ENCODE assay signal across 1 cellular context in genomic region chr1:1561801-1562470, GRCh38.
TF ChIP-seq lines count a peak whose summit lies in the region.

No MANE protein-coding gene starts in this region.

TF ChIP-seq in GM23338, 12 proteins besides CTCF, POLR2A, EP300 and RAD21 (continued from another document):
- TF ChIP-seq, protein P1, sequence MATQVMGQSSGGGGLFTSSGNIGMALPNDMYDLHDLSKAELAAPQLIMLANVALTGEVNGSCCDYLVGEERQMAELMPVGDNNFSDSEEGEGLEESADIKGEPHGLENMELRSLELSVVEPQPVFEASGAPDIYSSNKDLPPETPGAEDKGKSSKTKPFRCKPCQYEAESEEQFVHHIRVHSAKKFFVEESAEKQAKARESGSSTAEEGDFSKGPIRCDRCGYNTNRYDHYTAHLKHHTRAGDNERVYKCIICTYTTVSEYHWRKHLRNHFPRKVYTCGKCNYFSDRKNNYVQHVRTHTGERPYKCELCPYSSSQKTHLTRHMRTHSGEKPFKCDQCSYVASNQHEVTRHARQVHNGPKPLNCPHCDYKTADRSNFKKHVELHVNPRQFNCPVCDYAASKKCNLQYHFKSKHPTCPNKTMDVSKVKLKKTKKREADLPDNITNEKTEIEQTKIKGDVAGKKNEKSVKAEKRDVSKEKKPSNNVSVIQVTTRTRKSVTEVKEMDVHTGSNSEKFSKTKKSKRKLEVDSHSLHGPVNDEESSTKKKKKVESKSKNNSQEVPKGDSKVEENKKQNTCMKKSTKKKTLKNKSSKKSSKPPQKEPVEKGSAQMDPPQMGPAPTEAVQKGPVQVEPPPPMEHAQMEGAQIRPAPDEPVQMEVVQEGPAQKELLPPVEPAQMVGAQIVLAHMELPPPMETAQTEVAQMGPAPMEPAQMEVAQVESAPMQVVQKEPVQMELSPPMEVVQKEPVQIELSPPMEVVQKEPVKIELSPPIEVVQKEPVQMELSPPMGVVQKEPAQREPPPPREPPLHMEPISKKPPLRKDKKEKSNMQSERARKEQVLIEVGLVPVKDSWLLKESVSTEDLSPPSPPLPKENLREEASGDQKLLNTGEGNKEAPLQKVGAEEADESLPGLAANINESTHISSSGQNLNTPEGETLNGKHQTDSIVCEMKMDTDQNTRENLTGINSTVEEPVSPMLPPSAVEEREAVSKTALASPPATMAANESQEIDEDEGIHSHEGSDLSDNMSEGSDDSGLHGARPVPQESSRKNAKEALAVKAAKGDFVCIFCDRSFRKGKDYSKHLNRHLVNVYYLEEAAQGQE (IDR thresholded peaks at IDR 0.05; ENCODE audit: unreplicated experiment) = no peak
- no peak for TF ChIP-seq EZH2phosphoT487 (IDR thresholded peaks at IDR 0.05; ENCODE audit: unreplicated experiment)
- TF ChIP-seq, protein P2, sequence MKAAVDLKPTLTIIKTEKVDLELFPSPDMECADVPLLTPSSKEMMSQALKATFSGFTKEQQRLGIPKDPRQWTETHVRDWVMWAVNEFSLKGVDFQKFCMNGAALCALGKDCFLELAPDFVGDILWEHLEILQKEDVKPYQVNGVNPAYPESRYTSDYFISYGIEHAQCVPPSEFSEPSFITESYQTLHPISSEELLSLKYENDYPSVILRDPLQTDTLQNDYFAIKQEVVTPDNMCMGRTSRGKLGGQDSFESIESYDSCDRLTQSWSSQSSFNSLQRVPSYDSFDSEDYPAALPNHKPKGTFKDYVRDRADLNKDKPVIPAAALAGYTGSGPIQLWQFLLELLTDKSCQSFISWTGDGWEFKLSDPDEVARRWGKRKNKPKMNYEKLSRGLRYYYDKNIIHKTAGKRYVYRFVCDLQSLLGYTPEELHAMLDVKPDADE (IDR thresholded peaks at IDR 0.05) = no peak
TF ChIP-seq in GM23338: peak in this region for 0.
